Comparison of ENCODE assay signal across 1 cellular context in genomic region chr3:51269466-51269865, GRCh38.
TF ChIP-seq lines count a peak whose summit lies in the region.

No MANE protein-coding gene starts in this region.

TF ChIP-seq in SK-N-SH treated with all-trans-retinoic acid at 6 μM for 48 hours, 23 proteins besides CTCF, POLR2A, EP300 and RAD21 (continued from another document):
- TF ChIP-seq RARB (CRISPR knock-in tag; IDR thresholded peaks at IDR 0.05) (no peak), ZNF70 (CRISPR knock-in tag; IDR thresholded peaks at IDR 0.05) (no peak), ISL1 (CRISPR knock-in tag; IDR thresholded peaks at IDR 0.05) (no peak)
